In the genomic region with DNA sequence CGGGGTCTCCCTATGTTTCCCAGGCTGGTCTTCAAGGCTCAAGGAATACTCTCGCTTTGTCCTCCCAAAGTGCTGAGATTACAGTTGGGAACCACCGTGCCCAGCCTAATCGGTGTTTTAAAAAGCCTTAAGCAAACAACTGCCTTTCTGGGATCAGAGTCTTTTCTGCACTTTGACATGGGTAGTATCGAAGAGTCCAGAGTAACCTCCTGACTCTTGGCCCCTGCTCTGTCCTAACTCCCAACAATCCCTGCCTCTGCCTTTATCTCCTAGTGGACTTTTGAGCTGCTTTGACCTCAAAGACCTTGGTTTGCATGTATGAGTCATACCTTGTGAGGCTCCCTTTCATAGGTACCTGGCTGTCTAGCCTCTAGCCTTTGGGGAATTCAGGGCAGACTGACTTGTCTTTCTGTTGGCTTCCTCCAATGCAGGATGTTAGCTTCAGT, we compare ENCODE assay signal across 1 cellular context.
TF ChIP-seq lines count a peak whose summit lies in the region.

No MANE protein-coding gene starts in this region.

TF ChIP-seq in HepG2, 621 proteins besides CTCF, POLR2A, EP300 and RAD21 (continued from another document and continues in another):
- no peak for TF ChIP-seq NFAT5 (CRISPR knock-in tag; IDR thresholded peaks at IDR 0.05)
- TF ChIP-seq PLRG1 (conservative IDR thresholded peaks at IDR 0.05), result no peak
- TF ChIP-seq ZNF850 (CRISPR knock-in tag; conservative IDR thresholded peaks at IDR 0.05), result no peak
- TF ChIP-seq HDAC2 (CRISPR knock-in tag; IDR thresholded peaks at IDR 0.05), result peak; percentile 98
- no peak for TF ChIP-seq KDM5A (IDR thresholded peaks at IDR 0.05; ENCODE audit: borderline replicate concordance, low read length)
- no peak for TF ChIP-seq ZNF713 (CRISPR knock-in tag; IDR thresholded peaks at IDR 0.05)
- no peak; the same call in 1 of the 2 replicates for TF ChIP-seq ZHX2 (IDR thresholded peaks at IDR 0.05; ENCODE audit: low read depth)
- TF ChIP-seq ZHX2 (CRISPR knock-in tag; IDR thresholded peaks at IDR 0.05; ENCODE audit: borderline replicate concordance), result no peak
- TF ChIP-seq SYNCRIP (IDR thresholded peaks at IDR 0.05; ENCODE audit: insufficient read depth, low read depth, low read length), result no peak
- TF ChIP-seq KDM5B (CRISPR knock-in tag; IDR thresholded peaks at IDR 0.05; ENCODE audit: borderline replicate concordance), result no peak
- no peak for TF ChIP-seq ZBTB37 (CRISPR knock-in tag; IDR thresholded peaks at IDR 0.05)
- TF ChIP-seq RFX1 (IDR thresholded peaks at IDR 0.05), result no peak
- no peak for TF ChIP-seq ZNF674 (CRISPR knock-in tag; IDR thresholded peaks at IDR 0.05; ENCODE audit: low read depth)
- peak; percentile 94 for TF ChIP-seq BCL6 (CRISPR knock-in tag; IDR thresholded peaks at IDR 0.05)
- peak; percentile 89 for TF ChIP-seq ZEB1 (IDR thresholded peaks at IDR 0.05; ENCODE audit: insufficient replicate concordance, low read depth)
- no peak; the same call in 1 of the 2 replicates for TF ChIP-seq REPIN1 (CRISPR knock-in tag; IDR thresholded peaks at IDR 0.05; ENCODE audit: borderline replicate concordance, low read depth)
- no peak for TF ChIP-seq ZNF160 (CRISPR knock-in tag; IDR thresholded peaks at IDR 0.05)
- TF ChIP-seq, protein P1, sequence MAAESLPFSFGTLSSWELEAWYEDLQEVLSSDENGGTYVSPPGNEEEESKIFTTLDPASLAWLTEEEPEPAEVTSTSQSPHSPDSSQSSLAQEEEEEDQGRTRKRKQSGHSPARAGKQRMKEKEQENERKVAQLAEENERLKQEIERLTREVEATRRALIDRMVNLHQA (CRISPR knock-in tag; IDR thresholded peaks at IDR 0.05), result no peak
- TF ChIP-seq ZBTB7B (CRISPR knock-in tag; IDR thresholded peaks at IDR 0.05), result peak; percentile 65; the same call in 1 of the 2 replicates
- TF ChIP-seq, protein P2, sequence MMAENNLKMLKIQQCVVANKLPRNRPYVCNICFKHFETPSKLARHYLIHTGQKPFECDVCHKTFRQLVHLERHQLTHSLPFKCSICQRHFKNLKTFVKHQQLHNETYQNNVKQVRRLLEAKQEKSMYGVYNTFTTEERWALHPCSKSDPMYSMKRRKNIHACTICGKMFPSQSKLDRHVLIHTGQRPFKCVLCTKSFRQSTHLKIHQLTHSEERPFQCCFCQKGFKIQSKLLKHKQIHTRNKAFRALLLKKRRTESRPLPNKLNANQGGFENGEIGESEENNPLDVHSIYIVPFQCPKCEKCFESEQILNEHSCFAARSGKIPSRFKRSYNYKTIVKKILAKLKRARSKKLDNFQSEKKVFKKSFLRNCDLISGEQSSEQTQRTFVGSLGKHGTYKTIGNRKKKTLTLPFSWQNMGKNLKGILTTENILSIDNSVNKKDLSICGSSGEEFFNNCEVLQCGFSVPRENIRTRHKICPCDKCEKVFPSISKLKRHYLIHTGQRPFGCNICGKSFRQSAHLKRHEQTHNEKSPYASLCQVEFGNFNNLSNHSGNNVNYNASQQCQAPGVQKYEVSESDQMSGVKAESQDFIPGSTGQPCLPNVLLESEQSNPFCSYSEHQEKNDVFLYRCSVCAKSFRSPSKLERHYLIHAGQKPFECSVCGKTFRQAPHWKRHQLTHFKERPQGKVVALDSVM (CRISPR knock-in tag; IDR thresholded peaks at IDR 0.05), result peak; percentile 46; the same call in 1 of the 2 replicates
- no peak for TF ChIP-seq ZNF777 (CRISPR knock-in tag; IDR thresholded peaks at IDR 0.05)
- TF ChIP-seq ARID2 (CRISPR knock-in tag; IDR thresholded peaks at IDR 0.05; ENCODE audit: borderline replicate concordance), result no peak
- TF ChIP-seq TERF1 (CRISPR knock-in tag; IDR thresholded peaks at IDR 0.05), result no peak
- TF ChIP-seq ZSCAN12 (CRISPR knock-in tag; IDR thresholded peaks at IDR 0.05), result no peak
- TF ChIP-seq GRHL1 (CRISPR knock-in tag; conservative IDR thresholded peaks at IDR 0.05), result no peak
- no peak for TF ChIP-seq LCORL (IDR thresholded peaks at IDR 0.05)
- peak; percentile 94 for TF ChIP-seq LCORL (CRISPR knock-in tag; IDR thresholded peaks at IDR 0.05)
- TF ChIP-seq, protein P3, sequence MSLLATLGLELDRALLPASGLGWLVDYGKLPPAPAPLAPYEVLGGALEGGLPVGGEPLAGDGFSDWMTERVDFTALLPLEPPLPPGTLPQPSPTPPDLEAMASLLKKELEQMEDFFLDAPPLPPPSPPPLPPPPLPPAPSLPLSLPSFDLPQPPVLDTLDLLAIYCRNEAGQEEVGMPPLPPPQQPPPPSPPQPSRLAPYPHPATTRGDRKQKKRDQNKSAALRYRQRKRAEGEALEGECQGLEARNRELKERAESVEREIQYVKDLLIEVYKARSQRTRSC (CRISPR knock-in tag; IDR thresholded peaks at IDR 0.05; ENCODE audit: low read depth), result no peak
- TF ChIP-seq ATF7-NPFF (CRISPR knock-in tag; IDR thresholded peaks at IDR 0.05; ENCODE audit: low read depth), result no peak
- TF ChIP-seq, protein P4, sequence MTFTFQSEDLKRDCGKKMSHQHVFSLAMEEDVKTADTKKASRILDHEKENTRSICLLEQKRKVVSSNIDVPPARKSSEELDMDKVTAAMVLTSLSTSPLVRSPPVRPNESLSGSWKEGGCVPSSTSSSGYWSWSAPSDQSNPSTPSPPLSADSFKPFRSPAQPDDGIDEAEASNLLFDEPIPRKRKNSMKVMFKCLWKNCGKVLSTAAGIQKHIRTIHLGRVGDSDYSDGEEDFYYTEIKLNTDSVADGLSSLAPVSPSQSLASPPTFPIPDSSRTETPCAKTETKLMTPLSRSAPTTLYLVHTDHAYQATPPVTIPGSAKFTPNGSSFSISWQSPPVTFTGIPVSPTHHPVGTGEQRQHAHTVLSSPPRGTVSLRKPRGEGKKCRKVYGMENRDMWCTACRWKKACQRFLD (CRISPR knock-in tag; IDR thresholded peaks at IDR 0.05; ENCODE audit: borderline replicate concordance), result no peak
- TF ChIP-seq ZNF761 (CRISPR knock-in tag; conservative IDR thresholded peaks at IDR 0.05), result no peak
- no peak for TF ChIP-seq ZSCAN29 (CRISPR knock-in tag; conservative IDR thresholded peaks at IDR 0.05)
- TF ChIP-seq SIX4 (CRISPR knock-in tag; IDR thresholded peaks at IDR 0.05), result peak; percentile 85
- TF ChIP-seq ELF4 (CRISPR knock-in tag; IDR thresholded peaks at IDR 0.05; ENCODE audit: borderline replicate concordance), result no peak
- no peak for TF ChIP-seq ZIK1 (CRISPR knock-in tag; IDR thresholded peaks at IDR 0.05; ENCODE audit: borderline replicate concordance, low read depth)
- TF ChIP-seq ZBTB20 (CRISPR knock-in tag; IDR thresholded peaks at IDR 0.05; ENCODE audit: borderline replicate concordance, low read depth), result 0 out of 2 replicates have a peak, but pooled peaks have one; percentile 32
- TF ChIP-seq RORA (CRISPR knock-in tag; IDR thresholded peaks at IDR 0.05), result no peak
- TF ChIP-seq ZNF556 (CRISPR knock-in tag; IDR thresholded peaks at IDR 0.05; ENCODE audit: borderline replicate concordance), result no peak; the same call in 1 of the 2 replicates
- TF ChIP-seq AGO1 (IDR thresholded peaks at IDR 0.05; ENCODE audit: low read depth, low read length, poor library complexity, severe bottlenecking), result no peak
- no peak; the same call in 1 of the 2 replicates for TF ChIP-seq STAG1 (CRISPR knock-in tag; IDR thresholded peaks at IDR 0.05)
